Comparison of ENCODE assay signal across 18 cellular contexts in the genomic region with DNA sequence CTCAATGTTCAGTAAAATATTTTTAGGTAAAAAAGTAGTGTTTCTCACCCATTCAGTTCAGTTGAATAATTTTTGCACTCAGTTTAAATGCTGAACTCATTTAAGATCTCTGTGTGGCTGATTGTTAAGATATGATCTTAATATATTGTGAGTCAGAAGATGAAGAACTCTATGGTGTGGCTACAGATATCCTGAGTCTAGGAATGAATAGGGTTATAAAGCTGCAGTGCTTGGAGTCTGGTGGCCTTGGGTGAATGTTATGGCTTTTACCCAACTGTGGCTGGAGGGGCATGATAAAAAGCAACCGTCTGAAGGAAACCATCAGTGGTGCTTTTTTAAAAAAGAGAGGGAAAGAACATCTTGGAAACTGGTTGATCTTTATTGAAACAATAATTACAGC.
DNase-seq lines count a peak whose midpoint lies in the region; ATAC-seq and TF ChIP-seq lines count a peak whose summit lies in the region.
"Had no signal": no experiment of that assay in that cellular context is flagged by ENCODE, and none has a peak within 500 bp of the region (broad histone marks: within the 10 kb centered on the region; RNA-seq: fewer than 3 reads in every experiment).

No MANE protein-coding gene starts in this region.

- no peak overlapping the region for H3K4me3 Mint-ChIP-seq in stimulated activated effector memory CD8-positive, alpha-beta T cell treated with anti-CD3 and anti-CD28 coated beads, Interleukin-12 subunit alpha, Interleukin-12 subunit beta, amount 100 ng/mL, for 72 hours
- H3K4me3 Mint-ChIP-seq: B cell; CD14-positive monocyte; CD4-positive, alpha-beta T cell; CD8-positive, alpha-beta memory T cell had no signal

- no peak for TF ChIP-seq CTCF in ascending aorta (IDR thresholded peaks at IDR 0.05)

- no peaks in the 10 kb centered on the region for H3K36me3 Mint-ChIP-seq in stimulated activated effector memory CD8-positive, alpha-beta T cell treated with anti-CD3 and anti-CD28 coated beads, Interleukin-12 subunit alpha, Interleukin-12 subunit beta, amount 100 ng/mL, for 72 hours
- H3K36me3 Mint-ChIP-seq: CD14-positive monocyte; CD8-positive, alpha-beta memory T cell had no signal

- H3K4me1 ChIP-seq in HUES6 (ENCODE audit: control insufficient read depth, insufficient read depth, low read length) (no peaks in the 10 kb centered on the region), ascending aorta (peaks cover 0 to 3% of the 10 kb centered on the region in 2 donors)
- H3K4me1 ChIP-seq: BLaER1 treated with 17β-estradiol and CSF1 and Interleukin-3, amounts not matched to agents 10 nM and 100 nM had no signal

- H3K27me3 ChIP-seq in HUES6 (ENCODE audit: control insufficient read depth, insufficient read depth, low read length) (no peaks in the 10 kb centered on the region), ascending aorta (no peaks in the 10 kb centered on the region)
- H3K27me3 ChIP-seq: BLaER1 treated with 17β-estradiol and CSF1 and Interleukin-3, amounts not matched to agents 10 nM and 100 nM had no signal

- no peak overlapping the region for H3K27ac Mint-ChIP-seq in stimulated activated effector memory CD8-positive, alpha-beta T cell treated with anti-CD3 and anti-CD28 coated beads, Interleukin-12 subunit alpha, Interleukin-12 subunit beta, amount 100 ng/mL, for 72 hours
- H3K27ac Mint-ChIP-seq: B cell; CD14-positive monocyte; CD4-positive, alpha-beta T cell; CD8-positive, alpha-beta memory T cell had no signal

- peaks cover 70% of the 10 kb centered on the region for H3K36me3 ChIP-seq in HUES6 (ENCODE audit: control insufficient read depth, insufficient read depth, low read length)
- peaks cover 21 to 38% of the 10 kb centered on the region in 2 donors for H3K36me3 ChIP-seq in ascending aorta
- H3K36me3 ChIP-seq: BLaER1 treated with 17β-estradiol and CSF1 and Interleukin-3, amounts not matched to agents 10 nM and 100 nM had no signal

- H3K9me3 ChIP-seq in HUES6 (ENCODE audit: control insufficient read depth, insufficient read depth, low read depth, low read length) (no peaks in the 10 kb centered on the region), ascending aorta (no peaks in the 10 kb centered on the region)

- H3K4me3 ChIP-seq in HUES6 (ENCODE audit: low read depth, low read length) (no peak overlapping the region), ascending aorta (no peak overlapping the region)
- H3K4me3 ChIP-seq: BLaER1 treated with 17β-estradiol and CSF1 and Interleukin-3, amounts not matched to agents 10 nM and 100 nM had no signal

- DNase-seq in EH (ENCODE audit: low read depth) (peak; percentile 58), amniotic epithelial cell (ENCODE audit: low read depth) (peak; percentile 30), ascending aorta (ENCODE audit: low spot score in 2 of 2) (no peak), NCI-H2171 (lab: John Stamatoyannopoulos, UW) (no peak)
- no peak for DNase-seq in stimulated activated effector memory CD8-positive, alpha-beta T cell treated with anti-CD3 and anti-CD28 coated beads, Interleukin-12 subunit alpha, Interleukin-12 subunit beta, amount 100 ng/mL, for 72 hours (ENCODE audit: low spot score in 2 of 2)
- DNase-seq: CD4-positive, alpha-beta T cell; CD8-positive, alpha-beta memory T cell; DMS 273 treated with DMSO at 0.1 percent for 48 hours; DMS79; GF-D8; H7; HCEC 1CT had no signal

- peak; percentile 47 for ATAC-seq in stimulated activated effector memory CD8-positive, alpha-beta T cell treated with anti-CD3 and anti-CD28 coated beads, Interleukin-12 subunit alpha, Interleukin-12 subunit beta, amount 100 ng/mL, for 72 hours
- no peak for ATAC-seq in GM19463 (IDR thresholded peaks at IDR 0.05; ENCODE audit: unreplicated experiment)

- H3K27ac ChIP-seq in HUES6 (ENCODE audit: low read depth, low read length): 0 out of 2 replicates have a peak overlapping the region, but pooled peaks have one; percentile 57
- H3K27ac ChIP-seq in ascending aorta: peak overlapping the region in 1 of 2 donors; percentile 13
- H3K27ac ChIP-seq: 22Rv1; BLaER1 treated with 17β-estradiol and CSF1 and Interleukin-3, amounts not matched to agents 10 nM and 100 nM had no signal

- intact Hi-C loops in ascending aorta (cut with DNase I): no loop called here

- no peaks in the 10 kb centered on the region for H3K9me3 Mint-ChIP-seq in stimulated activated effector memory CD8-positive, alpha-beta T cell treated with anti-CD3 and anti-CD28 coated beads, Interleukin-12 subunit alpha, Interleukin-12 subunit beta, amount 100 ng/mL, for 72 hours
- H3K9me3 Mint-ChIP-seq: CD4-positive, alpha-beta T cell; CD8-positive, alpha-beta memory T cell had no signal

- H3K9ac ChIP-seq in HUES6 (ENCODE audit: low read length): no peak overlapping the region
- H3K9ac ChIP-seq: BLaER1 treated with 17β-estradiol and CSF1 and Interleukin-3, amounts not matched to agents 10 nM and 100 nM had no signal

- H3K4me1 Mint-ChIP-seq in stimulated activated effector memory CD8-positive, alpha-beta T cell treated with anti-CD3 and anti-CD28 coated beads, Interleukin-12 subunit alpha, Interleukin-12 subunit beta, amount 100 ng/mL, for 72 hours: no peaks in the 10 kb centered on the region
- H3K4me1 Mint-ChIP-seq: B cell; CD14-positive monocyte; CD8-positive, alpha-beta memory T cell had no signal

Comparison
In these comparisons a context has a peak if more than half of its experiments do, and no peak if none do; other contexts are left out.
1. DNase-seq: peak in EH (single experiment) and amniotic epithelial cell (single experiment); none in stimulated activated effector memory CD8-positive, alpha-beta T cell treated with anti-CD3 and anti-CD28 coated beads, Interleukin-12 subunit alpha, Interleukin-12 subunit beta, amount 100 ng/mL, for 72 hours (0 of 2), ascending aorta (0 of 2) and NCI-H2171 (single experiment).